In the genomic region with DNA sequence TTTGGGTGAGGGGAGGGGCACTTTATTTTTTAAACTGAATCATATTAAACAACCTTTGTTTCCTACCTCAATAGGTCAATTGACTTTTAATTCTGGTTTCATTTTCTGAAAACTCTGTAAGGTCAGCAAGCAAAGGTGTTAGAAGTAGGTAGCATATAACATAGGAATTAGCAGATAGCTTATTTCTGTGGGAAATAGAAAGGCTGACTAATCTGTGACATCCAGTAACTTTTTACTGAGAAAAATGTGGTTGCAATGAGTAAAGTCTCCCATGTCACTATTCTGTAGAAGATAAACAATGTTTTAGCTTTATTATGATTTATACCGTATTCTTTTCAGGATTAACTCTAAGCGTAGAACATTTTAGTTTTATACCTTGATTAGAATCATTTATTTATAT, we compare ENCODE assay signal across 11 cellular contexts.
"Had no signal": no experiment of that assay in that cellular context is flagged by ENCODE, and none has a peak within 500 bp of the region (broad histone marks: within the 10 kb centered on the region; RNA-seq: fewer than 3 reads in every experiment).

No MANE protein-coding gene starts in this region.

- H3K4me3 Mint-ChIP-seq: stimulated activated naive CD8-positive, alpha-beta T cell treated with anti-CD3 and anti-CD28 coated beads, Interleukin-15, Interleukin-2, amounts not matched to agents 100 ng/mL and 50 ng/mL, for 24 hours had no signal

- DNase-seq: activated CD8-positive, alpha-beta memory T cell treated with anti-CD3 and anti-CD28 coated beads for 24 hours; colonic mucosa; effector CD4-positive, alpha-beta T cell; kidney; left ventricle myocardium superior; SIG-M5; sigmoid colon; stimulated activated CD4-positive, alpha-beta T cell treated with anti-CD3 and anti-CD28 coated beads, Interleukin-2, amount 100 ng/mL, for 48 hours had no signal

- H3K4me3 ChIP-seq: colonic mucosa, hepatocyte, sigmoid colon, thoracic aorta had no signal

- H3K27me3 Mint-ChIP-seq: stimulated activated naive CD8-positive, alpha-beta T cell treated with anti-CD3 and anti-CD28 coated beads, Interleukin-15, Interleukin-2, amounts not matched to agents 100 ng/mL and 50 ng/mL, for 24 hours had no signal

- H3K27ac Mint-ChIP-seq: stimulated activated naive CD8-positive, alpha-beta T cell treated with anti-CD3 and anti-CD28 coated beads, Interleukin-15, Interleukin-2, amounts not matched to agents 100 ng/mL and 50 ng/mL, for 24 hours had no signal

- ATAC-seq: left ventricle myocardium superior had no signal
